Comparison of ENCODE assay signal across 1 cellular context in genomic region chr17:44149750-44150329, GRCh38.
TF ChIP-seq lines count a peak whose summit lies in the region.

No MANE protein-coding gene starts in this region.

TF ChIP-seq in SK-N-SH, 30 proteins besides CTCF, POLR2A, EP300 and RAD21:
- no peak for TF ChIP-seq JUND (IDR thresholded peaks at IDR 0.05)
- TF ChIP-seq NFIC (IDR thresholded peaks at IDR 0.05; ENCODE audit: borderline replicate concordance): no peak
- no peak for TF ChIP-seq FOSL2 (IDR thresholded peaks at IDR 0.05; ENCODE audit: borderline replicate concordance, low read depth)
- TF ChIP-seq, protein P1, sequence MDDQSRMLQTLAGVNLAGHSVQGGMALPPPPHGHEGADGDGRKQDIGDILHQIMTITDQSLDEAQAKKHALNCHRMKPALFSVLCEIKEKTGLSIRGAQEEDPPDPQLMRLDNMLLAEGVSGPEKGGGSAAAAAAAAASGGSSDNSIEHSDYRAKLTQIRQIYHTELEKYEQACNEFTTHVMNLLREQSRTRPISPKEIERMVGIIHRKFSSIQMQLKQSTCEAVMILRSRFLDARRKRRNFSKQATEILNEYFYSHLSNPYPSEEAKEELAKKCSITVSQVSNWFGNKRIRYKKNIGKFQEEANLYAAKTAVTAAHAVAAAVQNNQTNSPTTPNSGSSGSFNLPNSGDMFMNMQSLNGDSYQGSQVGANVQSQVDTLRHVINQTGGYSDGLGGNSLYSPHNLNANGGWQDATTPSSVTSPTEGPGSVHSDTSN (IDR thresholded peaks at IDR 0.05): no peak
- TF ChIP-seq RFX5 (IDR thresholded peaks at IDR 0.05; ENCODE audit: low read length): no peak
- no peak for TF ChIP-seq TAF1 (IDR thresholded peaks at IDR 0.05; ENCODE audit: borderline replicate concordance, low read depth, low read length)
- TF ChIP-seq RCOR1 (IDR thresholded peaks at IDR 0.05; ENCODE audit: low read length): no peak
- TF ChIP-seq MXI1 (IDR thresholded peaks at IDR 0.05; ENCODE audit: low read depth, low read length): no peak
- TF ChIP-seq SMC3 (IDR thresholded peaks at IDR 0.05; ENCODE audit: low read depth, low read length): no peak
- TF ChIP-seq YY1 (IDR thresholded peaks at IDR 0.05; ENCODE audit: low read depth): no peak
- TF ChIP-seq, protein P2, sequence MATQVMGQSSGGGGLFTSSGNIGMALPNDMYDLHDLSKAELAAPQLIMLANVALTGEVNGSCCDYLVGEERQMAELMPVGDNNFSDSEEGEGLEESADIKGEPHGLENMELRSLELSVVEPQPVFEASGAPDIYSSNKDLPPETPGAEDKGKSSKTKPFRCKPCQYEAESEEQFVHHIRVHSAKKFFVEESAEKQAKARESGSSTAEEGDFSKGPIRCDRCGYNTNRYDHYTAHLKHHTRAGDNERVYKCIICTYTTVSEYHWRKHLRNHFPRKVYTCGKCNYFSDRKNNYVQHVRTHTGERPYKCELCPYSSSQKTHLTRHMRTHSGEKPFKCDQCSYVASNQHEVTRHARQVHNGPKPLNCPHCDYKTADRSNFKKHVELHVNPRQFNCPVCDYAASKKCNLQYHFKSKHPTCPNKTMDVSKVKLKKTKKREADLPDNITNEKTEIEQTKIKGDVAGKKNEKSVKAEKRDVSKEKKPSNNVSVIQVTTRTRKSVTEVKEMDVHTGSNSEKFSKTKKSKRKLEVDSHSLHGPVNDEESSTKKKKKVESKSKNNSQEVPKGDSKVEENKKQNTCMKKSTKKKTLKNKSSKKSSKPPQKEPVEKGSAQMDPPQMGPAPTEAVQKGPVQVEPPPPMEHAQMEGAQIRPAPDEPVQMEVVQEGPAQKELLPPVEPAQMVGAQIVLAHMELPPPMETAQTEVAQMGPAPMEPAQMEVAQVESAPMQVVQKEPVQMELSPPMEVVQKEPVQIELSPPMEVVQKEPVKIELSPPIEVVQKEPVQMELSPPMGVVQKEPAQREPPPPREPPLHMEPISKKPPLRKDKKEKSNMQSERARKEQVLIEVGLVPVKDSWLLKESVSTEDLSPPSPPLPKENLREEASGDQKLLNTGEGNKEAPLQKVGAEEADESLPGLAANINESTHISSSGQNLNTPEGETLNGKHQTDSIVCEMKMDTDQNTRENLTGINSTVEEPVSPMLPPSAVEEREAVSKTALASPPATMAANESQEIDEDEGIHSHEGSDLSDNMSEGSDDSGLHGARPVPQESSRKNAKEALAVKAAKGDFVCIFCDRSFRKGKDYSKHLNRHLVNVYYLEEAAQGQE (IDR thresholded peaks at IDR 0.05; ENCODE audit: low read depth, low read length): no peak
- TF ChIP-seq SIN3A (IDR thresholded peaks at IDR 0.05; ENCODE audit: borderline replicate concordance, low read depth, low read length): no peak
- TF ChIP-seq ELF1 (IDR thresholded peaks at IDR 0.05): no peak
- no peak for TF ChIP-seq RXRA (IDR thresholded peaks at IDR 0.05; ENCODE audit: borderline replicate concordance, low read depth)
- no peak for TF ChIP-seq GABPA (IDR thresholded peaks at IDR 0.05; ENCODE audit: low read depth)
TF ChIP-seq in SK-N-SH: peak in this region for 0.
